In genomic region chrX:52171055-52171454, GRCh38 we compare ENCODE assay signal across 1 cellular context. TPM values are rescaled to one million over a fixed set of nuclear protein-coding genes. Genes with fewer than 3 reads are reported as not detected.
"Had no signal": no experiment of that assay in that cellular context is flagged by ENCODE, and none has a peak within 500 bp of the region (broad histone marks: within the 10 kb centered on the region; RNA-seq: fewer than 3 reads in every experiment).

No MANE protein-coding gene starts in this region.

RNA-seq across cellular contexts. Expression of gene MAGED4, which starts 13.6 kb away (rescaled TPM):
- total RNA-seq: PC-9 had no signal
